Comparison of ENCODE assay signal across 22 cellular contexts in genomic region chr7:69126896-69127479, GRCh38.
DNase-seq lines count a peak whose midpoint lies in the region; ATAC-seq lines count a peak whose summit lies in the region.
"Had no signal": no experiment of that assay in that cellular context is flagged by ENCODE, and none has a peak within 500 bp of the region (broad histone marks: within the 10 kb centered on the region; RNA-seq: fewer than 3 reads in every experiment).

No MANE protein-coding gene starts in this region.

- no peak for ATAC-seq in GM21390 (IDR thresholded peaks at IDR 0.05; ENCODE audit: unreplicated experiment)
- ATAC-seq: A549 had no signal

- H3K4me3 ChIP-seq in SJCRH30: no peak overlapping the region
- H3K4me3 ChIP-seq: A549, HAP-1 had no signal

- no peaks in the 10 kb centered on the region; the same call in 1 of the 2 replicates for H3K27me3 ChIP-seq in SJCRH30
- H3K27me3 ChIP-seq: BE2C had no signal

- DNase-seq in DMS 273 (lab: John Stamatoyannopoulos, UW; ENCODE audit: unreplicated experiment): peak; percentile 6
- no peak for DNase-seq in DMS 273 treated with DMSO at 0.1 percent for 48 hours (lab: John Stamatoyannopoulos, UW)
- DNase-seq in A172 (ENCODE audit: low spot score): peak; percentile 20
- DNase-seq in M059J (ENCODE audit: low read depth): peak; percentile 65
- DNase-seq in astrocyte of the hippocampus (ENCODE audit: low read depth, low spot score): peak; percentile 48
- no peak for DNase-seq in SJCRH30
- DNase-seq in substantia nigra (lab: John Stamatoyannopoulos, UW): no peak
- DNase-seq: ACHN; AML-193; BE2C; C1 segment of cervical spinal cord; Calu3; CD4-positive, alpha-beta memory T cell; COR-L47; DMS79; EL; GF-D8; GOT3 had no signal

- H3K4me1 ChIP-seq in SJCRH30: no peaks in the 10 kb centered on the region
- H3K4me1 ChIP-seq: A549, BE2C, HAP-1 had no signal

- H3K36me3 ChIP-seq in SJCRH30: no peaks in the 10 kb centered on the region
- H3K36me3 ChIP-seq: BE2C, HAP-1 had no signal

- no peak overlapping the region for H3K27ac ChIP-seq in SJCRH30
- no peak overlapping the region for H3K27ac ChIP-seq in substantia nigra (ENCODE audit: low read depth, low read length, poor library complexity, severe bottlenecking)
- H3K27ac ChIP-seq: 22Rv1, A549 had no signal

- no peaks in the 10 kb centered on the region for H3K9me3 ChIP-seq in SJCRH30 (replicated peaks)
- H3K9me3 ChIP-seq: A549, BE2C, HAP-1 had no signal

Comparison
In these comparisons a context has a peak if more than half of its experiments do, and no peak if none do; other contexts are left out.
1. DNase-seq: peak in DMS 273 (single experiment), A172 (single experiment), M059J (single experiment) and astrocyte of the hippocampus (single experiment); none in DMS 273 treated with DMSO at 0.1 percent for 48 hours (single experiment), SJCRH30 (0 of 2) and substantia nigra (0 of 49).